ENCODE assay signal across 1 cellular context in genomic region chr13:108682714-108683113, GRCh38.
TF ChIP-seq lines count a peak whose summit lies in the region.

No MANE protein-coding gene starts in this region.

TF ChIP-seq in K562, 482 proteins besides CTCF, POLR2A, EP300 and RAD21 (continued from another document and continues in another):
- no peak for TF ChIP-seq POLR2G (IDR thresholded peaks at IDR 0.05; ENCODE audit: low read depth, low read length)
- TF ChIP-seq BDP1 (IDR thresholded peaks at IDR 0.05; ENCODE audit: insufficient read depth, insufficient read length): no peak
- no peak for TF ChIP-seq ZBTB2 (IDR thresholded peaks at IDR 0.05)
- TF ChIP-seq, protein P1, sequence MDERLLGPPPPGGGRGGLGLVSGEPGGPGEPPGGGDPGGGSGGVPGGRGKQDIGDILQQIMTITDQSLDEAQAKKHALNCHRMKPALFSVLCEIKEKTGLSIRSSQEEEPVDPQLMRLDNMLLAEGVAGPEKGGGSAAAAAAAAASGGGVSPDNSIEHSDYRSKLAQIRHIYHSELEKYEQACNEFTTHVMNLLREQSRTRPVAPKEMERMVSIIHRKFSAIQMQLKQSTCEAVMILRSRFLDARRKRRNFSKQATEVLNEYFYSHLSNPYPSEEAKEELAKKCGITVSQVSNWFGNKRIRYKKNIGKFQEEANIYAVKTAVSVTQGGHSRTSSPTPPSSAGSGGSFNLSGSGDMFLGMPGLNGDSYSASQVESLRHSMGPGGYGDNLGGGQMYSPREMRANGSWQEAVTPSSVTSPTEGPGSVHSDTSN (CRISPR knock-in tag; IDR thresholded peaks at IDR 0.05; ENCODE audit: low read depth): no peak
- TF ChIP-seq, protein P1 (tag; conservative IDR thresholded peaks at IDR 0.05; ENCODE audit: low read depth): no peak
- TF ChIP-seq ZC3H11A (IDR thresholded peaks at IDR 0.05; ENCODE audit: low read depth, low read length): no peak
- no peak for TF ChIP-seq STAG1 (CRISPR knock-in tag; IDR thresholded peaks at IDR 0.05; ENCODE audit: borderline replicate concordance)
- TF ChIP-seq SPI1 (IDR thresholded peaks at IDR 0.05; ENCODE audit: borderline replicate concordance, low read depth, low read length): no peak
- TF ChIP-seq SREBF1 (IDR thresholded peaks at IDR 0.05; ENCODE audit: borderline replicate concordance, low read depth, low read length): no peak
- no peak for TF ChIP-seq ZNF253 (CRISPR knock-in tag; conservative IDR thresholded peaks at IDR 0.05)
- TF ChIP-seq ZC3H8 (IDR thresholded peaks at IDR 0.05): no peak
- peak; percentile 67 for TF ChIP-seq NFE2 (IDR thresholded peaks at IDR 0.05; ENCODE audit: low read depth)
- no peak for TF ChIP-seq CBFB (CRISPR knock-in tag; IDR thresholded peaks at IDR 0.05)
- no peak for TF ChIP-seq XRCC4 (IDR thresholded peaks at IDR 0.05; ENCODE audit: extremely low read depth, insufficient read depth, insufficient read length)
- no peak for TF ChIP-seq SMARCC2 (IDR thresholded peaks at IDR 0.05; ENCODE audit: low read depth)
- TF ChIP-seq ZNF184 (CRISPR knock-in tag; IDR thresholded peaks at IDR 0.05): no peak
- no peak for TF ChIP-seq RHOXF2B (CRISPR knock-in tag; conservative IDR thresholded peaks at IDR 0.05)
- no peak for TF ChIP-seq ZNF224 (CRISPR knock-in tag; IDR thresholded peaks at IDR 0.05)
- TF ChIP-seq ILK (tag; IDR thresholded peaks at IDR 0.05; ENCODE audit: borderline replicate concordance, low read depth): no peak
- TF ChIP-seq SIRT6 (IDR thresholded peaks at IDR 0.05; ENCODE audit: low read depth, low read length): no peak
- peak; percentile 55 for TF ChIP-seq TFE3 (CRISPR knock-in tag; IDR thresholded peaks at IDR 0.05)
- TF ChIP-seq, protein P2, sequence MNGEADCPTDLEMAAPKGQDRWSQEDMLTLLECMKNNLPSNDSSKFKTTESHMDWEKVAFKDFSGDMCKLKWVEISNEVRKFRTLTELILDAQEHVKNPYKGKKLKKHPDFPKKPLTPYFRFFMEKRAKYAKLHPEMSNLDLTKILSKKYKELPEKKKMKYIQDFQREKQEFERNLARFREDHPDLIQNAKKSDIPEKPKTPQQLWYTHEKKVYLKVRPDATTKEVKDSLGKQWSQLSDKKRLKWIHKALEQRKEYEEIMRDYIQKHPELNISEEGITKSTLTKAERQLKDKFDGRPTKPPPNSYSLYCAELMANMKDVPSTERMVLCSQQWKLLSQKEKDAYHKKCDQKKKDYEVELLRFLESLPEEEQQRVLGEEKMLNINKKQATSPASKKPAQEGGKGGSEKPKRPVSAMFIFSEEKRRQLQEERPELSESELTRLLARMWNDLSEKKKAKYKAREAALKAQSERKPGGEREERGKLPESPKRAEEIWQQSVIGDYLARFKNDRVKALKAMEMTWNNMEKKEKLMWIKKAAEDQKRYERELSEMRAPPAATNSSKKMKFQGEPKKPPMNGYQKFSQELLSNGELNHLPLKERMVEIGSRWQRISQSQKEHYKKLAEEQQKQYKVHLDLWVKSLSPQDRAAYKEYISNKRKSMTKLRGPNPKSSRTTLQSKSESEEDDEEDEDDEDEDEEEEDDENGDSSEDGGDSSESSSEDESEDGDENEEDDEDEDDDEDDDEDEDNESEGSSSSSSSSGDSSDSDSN (IDR thresholded peaks at IDR 0.05; ENCODE audit: borderline replicate concordance in 1 of 2, low read depth in 2 of 2, low read length in 2 of 2): no peak
- TF ChIP-seq SNIP1 (IDR thresholded peaks at IDR 0.05; ENCODE audit: low read depth): no peak
- no peak for TF ChIP-seq ELF1 (tag; IDR thresholded peaks at IDR 0.05)
- no peak for TF ChIP-seq BRF1 (IDR thresholded peaks at IDR 0.05; ENCODE audit: borderline replicate concordance, extremely low read depth, insufficient read length)
- TF ChIP-seq ETV6 (IDR thresholded peaks at IDR 0.05; ENCODE audit: borderline replicate concordance in 1 of 2, low read depth in 2 of 2, low read length in 1 of 2): no peak
- TF ChIP-seq ETV6 (CRISPR knock-in tag; IDR thresholded peaks at IDR 0.05; ENCODE audit: borderline replicate concordance): no peak
- TF ChIP-seq JUND (IDR thresholded peaks at IDR 0.05; ENCODE audit: borderline replicate concordance, low read depth, low read length): no peak
- TF ChIP-seq JUND (tag; IDR thresholded peaks at IDR 0.05; ENCODE audit: borderline replicate concordance, low read depth, low read length): peak; percentile 34; the same call in 1 of the 3 replicates
- TF ChIP-seq NCOA4 (IDR thresholded peaks at IDR 0.05; ENCODE audit: partially characterized antibody): no peak
- 0 out of 2 replicates have a peak, but pooled peaks have one; percentile 10 for TF ChIP-seq JUNB (CRISPR knock-in tag; conservative IDR thresholded peaks at IDR 0.05)
- no peak for TF ChIP-seq NKRF (IDR thresholded peaks at IDR 0.05; ENCODE audit: borderline replicate concordance)
- TF ChIP-seq TAF7 (tag; IDR thresholded peaks at IDR 0.05): no peak
- peak; percentile 88 for TF ChIP-seq BCL6 (CRISPR knock-in tag; IDR thresholded peaks at IDR 0.05)
- TF ChIP-seq ZKSCAN1 (IDR thresholded peaks at IDR 0.05; ENCODE audit: low read depth, low read length): no peak
- TF ChIP-seq ZNF695 (CRISPR knock-in tag; IDR thresholded peaks at IDR 0.05): 0 out of 2 replicates have a peak, but pooled peaks have one; percentile 18
- TF ChIP-seq SMARCA4 (IDR thresholded peaks at IDR 0.05): 0 out of 2 replicates have a peak, but pooled peaks have one; percentile 40
- no peak for TF ChIP-seq ARID2 (IDR thresholded peaks at IDR 0.05)
- TF ChIP-seq ZNF133 (CRISPR knock-in tag; IDR thresholded peaks at IDR 0.05): peak; percentile 83; the same call in 1 of the 2 replicates
- TF ChIP-seq ZNF77 (CRISPR knock-in tag; IDR thresholded peaks at IDR 0.05): no peak
- no peak for TF ChIP-seq GABPB1 (CRISPR knock-in tag; IDR thresholded peaks at IDR 0.05)
- no peak for TF ChIP-seq SOX6 (IDR thresholded peaks at IDR 0.05)
- peak; percentile 39; the same call in 1 of the 2 replicates for TF ChIP-seq TCF3 (CRISPR knock-in tag; IDR thresholded peaks at IDR 0.05)
- peak; percentile 51; the same call in 1 of the 2 replicates for TF ChIP-seq VEZF1 (CRISPR knock-in tag; IDR thresholded peaks at IDR 0.05)
- no peak for TF ChIP-seq ZFP36 (IDR thresholded peaks at IDR 0.05; ENCODE audit: low read depth, low read length, partially characterized antibody)
- no peak for TF ChIP-seq ZNF830 (CRISPR knock-in tag; IDR thresholded peaks at IDR 0.05)
- TF ChIP-seq NFE2L1 (tag; IDR thresholded peaks at IDR 0.05; ENCODE audit: borderline replicate concordance, low read depth): no peak
- TF ChIP-seq WHSC1 (IDR thresholded peaks at IDR 0.05; ENCODE audit: low read length): no peak
- peak; percentile 44 for TF ChIP-seq ZNF316 (IDR thresholded peaks at IDR 0.05)
- peak; percentile 80; the same call in 1 of the 2 replicates for TF ChIP-seq DIDO1 (tag; IDR thresholded peaks at IDR 0.05; ENCODE audit: low read depth)
- TF ChIP-seq JUN (IDR thresholded peaks at IDR 0.05; ENCODE audit: borderline replicate concordance, low read depth, low read length): no peak
- TF ChIP-seq JUN (CRISPR knock-in tag; IDR thresholded peaks at IDR 0.05; ENCODE audit: borderline replicate concordance): no peak
- TF ChIP-seq, protein P3, sequence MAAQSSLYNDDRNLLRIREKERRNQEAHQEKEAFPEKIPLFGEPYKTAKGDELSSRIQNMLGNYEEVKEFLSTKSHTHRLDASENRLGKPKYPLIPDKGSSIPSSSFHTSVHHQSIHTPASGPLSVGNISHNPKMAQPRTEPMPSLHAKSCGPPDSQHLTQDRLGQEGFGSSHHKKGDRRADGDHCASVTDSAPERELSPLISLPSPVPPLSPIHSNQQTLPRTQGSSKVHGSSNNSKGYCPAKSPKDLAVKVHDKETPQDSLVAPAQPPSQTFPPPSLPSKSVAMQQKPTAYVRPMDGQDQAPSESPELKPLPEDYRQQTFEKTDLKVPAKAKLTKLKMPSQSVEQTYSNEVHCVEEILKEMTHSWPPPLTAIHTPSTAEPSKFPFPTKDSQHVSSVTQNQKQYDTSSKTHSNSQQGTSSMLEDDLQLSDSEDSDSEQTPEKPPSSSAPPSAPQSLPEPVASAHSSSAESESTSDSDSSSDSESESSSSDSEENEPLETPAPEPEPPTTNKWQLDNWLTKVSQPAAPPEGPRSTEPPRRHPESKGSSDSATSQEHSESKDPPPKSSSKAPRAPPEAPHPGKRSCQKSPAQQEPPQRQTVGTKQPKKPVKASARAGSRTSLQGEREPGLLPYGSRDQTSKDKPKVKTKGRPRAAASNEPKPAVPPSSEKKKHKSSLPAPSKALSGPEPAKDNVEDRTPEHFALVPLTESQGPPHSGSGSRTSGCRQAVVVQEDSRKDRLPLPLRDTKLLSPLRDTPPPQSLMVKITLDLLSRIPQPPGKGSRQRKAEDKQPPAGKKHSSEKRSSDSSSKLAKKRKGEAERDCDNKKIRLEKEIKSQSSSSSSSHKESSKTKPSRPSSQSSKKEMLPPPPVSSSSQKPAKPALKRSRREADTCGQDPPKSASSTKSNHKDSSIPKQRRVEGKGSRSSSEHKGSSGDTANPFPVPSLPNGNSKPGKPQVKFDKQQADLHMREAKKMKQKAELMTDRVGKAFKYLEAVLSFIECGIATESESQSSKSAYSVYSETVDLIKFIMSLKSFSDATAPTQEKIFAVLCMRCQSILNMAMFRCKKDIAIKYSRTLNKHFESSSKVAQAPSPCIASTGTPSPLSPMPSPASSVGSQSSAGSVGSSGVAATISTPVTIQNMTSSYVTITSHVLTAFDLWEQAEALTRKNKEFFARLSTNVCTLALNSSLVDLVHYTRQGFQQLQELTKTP (IDR thresholded peaks at IDR 0.05; ENCODE audit: low read depth in 1 of 2, partially characterized antibody in 2 of 2): no peak
- TF ChIP-seq FOXM1 (IDR thresholded peaks at IDR 0.05; ENCODE audit: low read depth): no peak
- no peak for TF ChIP-seq FOXM1 (CRISPR knock-in tag; IDR thresholded peaks at IDR 0.05; ENCODE audit: low read depth)
